In genomic region chr13:53174550-53174949, GRCh38 we compare ENCODE assay signal across 21 cellular contexts.
DNase-seq lines count a peak whose midpoint lies in the region; ATAC-seq and TF ChIP-seq lines count a peak whose summit lies in the region.
"Had no signal": no experiment of that assay in that cellular context is flagged by ENCODE, and none has a peak within 500 bp of the region (broad histone marks: within the 10 kb centered on the region; RNA-seq: fewer than 3 reads in every experiment).

No MANE protein-coding gene starts in this region.

- H3K4me3 ChIP-seq in fibroblast of mammary gland (ENCODE audit: control insufficient read depth, low read depth, low read length): no peak overlapping the region
- H3K4me3 ChIP-seq: BLaER1 treated with 17β-estradiol and CSF1 and Interleukin-3, amounts not matched to agents 10 nM and 100 nM; K562; SJCRH30 had no signal

- in situ Hi-C loops in G401 (cut with HindIII; ENCODE audit: low sequenced_read_pairs): no loop called here

- DNase-seq in DMS 273 (lab: John Stamatoyannopoulos, UW; ENCODE audit: unreplicated experiment) (peak; percentile 76), NCI-H1694 (lab: John Stamatoyannopoulos, UW) (peak; percentile 2), fibroblast of mammary gland (ENCODE audit: low read depth) (peak; percentile 52), sciatic nerve (ENCODE audit: low spot score) (peak; percentile 60), cerebellar cortex (ENCODE audit: low spot score) (no peak), G401 (ENCODE audit: low spot score) (no peak)
- DNase-seq: CD8-positive, alpha-beta T cell; GDM1; GOT3; HCEC 1CT; NCI-H1092; NCI-H1436; NCI-H2029; NCI-H345; NCI-H82; SJCRH30 had no signal

- no peak for ATAC-seq in sciatic nerve
- ATAC-seq in GM19351 (IDR thresholded peaks at IDR 0.05; ENCODE audit: unreplicated experiment): no peak
- ATAC-seq: CD8-positive, alpha-beta T cell; HepG2; K562; Panc1 had no signal

- no peak for TF ChIP-seq CTCF in fibroblast of mammary gland (conservative IDR thresholded peaks at IDR 0.05; ENCODE audit: control insufficient read depth, insufficient read depth, low read depth, low read length)

- intact Hi-C loops in sciatic nerve (cut with DNase I): no loop called here

Comparison
In these comparisons a context has a peak if more than half of its experiments do, and no peak if none do; other contexts are left out.
1. DNase-seq: peak in DMS 273 (single experiment), NCI-H1694 (single experiment), fibroblast of mammary gland (single experiment) and sciatic nerve (single experiment); none in cerebellar cortex (single experiment) and G401 (single experiment).